ENCODE assay signal across 1 cellular context in genomic region chr19:19366691-19367396, GRCh38.
TF ChIP-seq lines count a peak whose summit lies in the region.

No MANE protein-coding gene starts in this region.

TF ChIP-seq in HepG2, 621 proteins besides CTCF, POLR2A, EP300 and RAD21 (continued from another document and continues in another):
- peak; percentile 73; the same call in 1 of the 2 replicates for TF ChIP-seq MIER2 (CRISPR knock-in tag; IDR thresholded peaks at IDR 0.05)
- TF ChIP-seq ZNF746 (CRISPR knock-in tag; IDR thresholded peaks at IDR 0.05) = 0 out of 2 replicates have a peak, but pooled peaks have one; percentile 44
- TF ChIP-seq POLR2G (IDR thresholded peaks at IDR 0.05; ENCODE audit: low read depth, low read length) = peak; percentile 55; the same call in 1 of the 2 replicates
- no peak for TF ChIP-seq SATB2 (CRISPR knock-in tag; IDR thresholded peaks at IDR 0.05)
- TF ChIP-seq GZF1 (CRISPR knock-in tag; IDR thresholded peaks at IDR 0.05) = no peak
- no peak for TF ChIP-seq ZNF775 (CRISPR knock-in tag; IDR thresholded peaks at IDR 0.05; ENCODE audit: borderline replicate concordance)
- peak; percentile 68 for TF ChIP-seq BCL6 (CRISPR knock-in tag; IDR thresholded peaks at IDR 0.05)
- TF ChIP-seq FOXA1 (IDR thresholded peaks at IDR 0.05) = no peak
- peak; percentile 26; the same call in 1 of the 2 replicates for TF ChIP-seq FOXA1 (CRISPR knock-in tag; IDR thresholded peaks at IDR 0.05)
- peak; percentile 52; the same call in 1 of the 2 replicates for TF ChIP-seq ZNF143 (CRISPR knock-in tag; IDR thresholded peaks at IDR 0.05)
- TF ChIP-seq, protein P1, sequence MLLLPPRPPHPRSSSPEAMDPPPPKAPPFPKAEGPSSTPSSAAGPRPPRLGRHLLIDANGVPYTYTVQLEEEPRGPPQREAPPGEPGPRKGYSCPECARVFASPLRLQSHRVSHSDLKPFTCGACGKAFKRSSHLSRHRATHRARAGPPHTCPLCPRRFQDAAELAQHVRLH (CRISPR knock-in tag; IDR thresholded peaks at IDR 0.05; ENCODE audit: borderline replicate concordance, low read depth) = peak; percentile 91; the same call in 1 of the 2 replicates
- TF ChIP-seq RBFOX2 (IDR thresholded peaks at IDR 0.05; ENCODE audit: low read depth, low read length) = no peak
- TF ChIP-seq TBL1XR1 (IDR thresholded peaks at IDR 0.05; ENCODE audit: borderline replicate concordance, low read length, partially characterized antibody) = no peak
- peak; percentile 44; the same call in 1 of the 2 replicates for TF ChIP-seq NR0B2 (CRISPR knock-in tag; IDR thresholded peaks at IDR 0.05)
- TF ChIP-seq ZC3H4 (CRISPR knock-in tag; IDR thresholded peaks at IDR 0.05; ENCODE audit: borderline replicate concordance) = no peak
- no peak for TF ChIP-seq ZSCAN29 (CRISPR knock-in tag; conservative IDR thresholded peaks at IDR 0.05)
- no peak; the same call in 1 of the 2 replicates for TF ChIP-seq SIX1 (CRISPR knock-in tag; IDR thresholded peaks at IDR 0.05; ENCODE audit: borderline replicate concordance)
- TF ChIP-seq ZNF430 (CRISPR knock-in tag; IDR thresholded peaks at IDR 0.05) = peak; percentile 80; the same call in 1 of the 2 replicates
- peak; percentile 62; the same call in 1 of the 2 replicates for TF ChIP-seq POGZ (CRISPR knock-in tag; IDR thresholded peaks at IDR 0.05)
- TF ChIP-seq ZSCAN25 (CRISPR knock-in tag; IDR thresholded peaks at IDR 0.05) = peak; percentile 75; the same call in 1 of the 2 replicates
- peak; percentile 29; the same call in 1 of the 2 replicates for TF ChIP-seq NFKB2 (CRISPR knock-in tag; IDR thresholded peaks at IDR 0.05; ENCODE audit: borderline replicate concordance)
- TF ChIP-seq, protein P2, sequence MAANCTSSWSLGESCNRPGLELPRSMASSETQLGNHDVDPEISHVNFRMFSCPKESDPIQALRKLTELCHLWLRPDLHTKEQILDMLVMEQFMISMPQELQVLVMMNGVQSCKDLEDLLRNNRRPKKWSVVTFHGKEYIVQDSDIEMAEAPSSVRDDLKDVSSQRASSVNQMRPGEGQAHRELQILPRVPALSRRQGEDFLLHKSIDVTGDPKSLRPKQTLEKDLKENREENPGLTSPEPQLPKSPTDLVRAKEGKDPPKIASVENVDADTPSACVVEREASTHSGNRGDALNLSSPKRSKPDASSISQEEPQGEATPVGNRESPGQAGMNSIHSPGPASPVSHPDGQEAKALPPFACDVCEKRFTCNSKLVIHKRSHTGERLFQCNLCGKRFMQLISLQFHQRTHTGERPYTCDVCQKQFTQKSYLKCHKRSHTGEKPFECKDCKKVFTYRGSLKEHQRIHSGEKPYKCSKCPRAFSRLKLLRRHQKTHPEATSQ (CRISPR knock-in tag; IDR thresholded peaks at IDR 0.05; ENCODE audit: borderline replicate concordance) = 0 out of 2 replicates have a peak, but pooled peaks have one; percentile 24
- TF ChIP-seq PATZ1 (CRISPR knock-in tag; IDR thresholded peaks at IDR 0.05) = peak; percentile 65
- TF ChIP-seq SMAD9 (CRISPR knock-in tag; IDR thresholded peaks at IDR 0.05) = no peak
- peak; percentile 91 for TF ChIP-seq HDAC2 (CRISPR knock-in tag; IDR thresholded peaks at IDR 0.05)
- no peak for TF ChIP-seq THYN1 (CRISPR knock-in tag; IDR thresholded peaks at IDR 0.05; ENCODE audit: borderline replicate concordance, low read depth)
- TF ChIP-seq ZNF766 (CRISPR knock-in tag; IDR thresholded peaks at IDR 0.05; ENCODE audit: borderline replicate concordance) = peak; percentile 75; the same call in 1 of the 2 replicates
- TF ChIP-seq ZNF781 (CRISPR knock-in tag; IDR thresholded peaks at IDR 0.05; ENCODE audit: borderline replicate concordance, not compliant biosample characterization) = peak; percentile 94
- TF ChIP-seq ZBED4 (CRISPR knock-in tag; IDR thresholded peaks at IDR 0.05; ENCODE audit: borderline replicate concordance) = peak; percentile 83; the same call in 1 of the 2 replicates
- no peak for TF ChIP-seq HOXA7 (CRISPR knock-in tag; IDR thresholded peaks at IDR 0.05)
- no peak for TF ChIP-seq AHR (CRISPR knock-in tag; IDR thresholded peaks at IDR 0.05)
- TF ChIP-seq ZNF670 (CRISPR knock-in tag; IDR thresholded peaks at IDR 0.05; ENCODE audit: borderline replicate concordance) = no peak
- TF ChIP-seq XBP1 (CRISPR knock-in tag; IDR thresholded peaks at IDR 0.05) = no peak
- no peak for TF ChIP-seq PPARG (CRISPR knock-in tag; conservative IDR thresholded peaks at IDR 0.05)
- no peak for TF ChIP-seq ZNF230 (CRISPR knock-in tag; IDR thresholded peaks at IDR 0.05)
- peak; percentile 28; the same call in 1 of the 2 replicates for TF ChIP-seq SNAPC5 (CRISPR knock-in tag; IDR thresholded peaks at IDR 0.05; ENCODE audit: borderline replicate concordance)
- peak; percentile 65; the same call in 1 of the 2 replicates for TF ChIP-seq ZNF614 (CRISPR knock-in tag; IDR thresholded peaks at IDR 0.05; ENCODE audit: borderline replicate concordance)
- TF ChIP-seq MAX (IDR thresholded peaks at IDR 0.05) = peak; percentile 64; the same call in 1 of the 2 replicates
- TF ChIP-seq ZNF652 (CRISPR knock-in tag; IDR thresholded peaks at IDR 0.05; ENCODE audit: borderline replicate concordance, low read depth) = peak; percentile 100
- TF ChIP-seq, protein P3, sequence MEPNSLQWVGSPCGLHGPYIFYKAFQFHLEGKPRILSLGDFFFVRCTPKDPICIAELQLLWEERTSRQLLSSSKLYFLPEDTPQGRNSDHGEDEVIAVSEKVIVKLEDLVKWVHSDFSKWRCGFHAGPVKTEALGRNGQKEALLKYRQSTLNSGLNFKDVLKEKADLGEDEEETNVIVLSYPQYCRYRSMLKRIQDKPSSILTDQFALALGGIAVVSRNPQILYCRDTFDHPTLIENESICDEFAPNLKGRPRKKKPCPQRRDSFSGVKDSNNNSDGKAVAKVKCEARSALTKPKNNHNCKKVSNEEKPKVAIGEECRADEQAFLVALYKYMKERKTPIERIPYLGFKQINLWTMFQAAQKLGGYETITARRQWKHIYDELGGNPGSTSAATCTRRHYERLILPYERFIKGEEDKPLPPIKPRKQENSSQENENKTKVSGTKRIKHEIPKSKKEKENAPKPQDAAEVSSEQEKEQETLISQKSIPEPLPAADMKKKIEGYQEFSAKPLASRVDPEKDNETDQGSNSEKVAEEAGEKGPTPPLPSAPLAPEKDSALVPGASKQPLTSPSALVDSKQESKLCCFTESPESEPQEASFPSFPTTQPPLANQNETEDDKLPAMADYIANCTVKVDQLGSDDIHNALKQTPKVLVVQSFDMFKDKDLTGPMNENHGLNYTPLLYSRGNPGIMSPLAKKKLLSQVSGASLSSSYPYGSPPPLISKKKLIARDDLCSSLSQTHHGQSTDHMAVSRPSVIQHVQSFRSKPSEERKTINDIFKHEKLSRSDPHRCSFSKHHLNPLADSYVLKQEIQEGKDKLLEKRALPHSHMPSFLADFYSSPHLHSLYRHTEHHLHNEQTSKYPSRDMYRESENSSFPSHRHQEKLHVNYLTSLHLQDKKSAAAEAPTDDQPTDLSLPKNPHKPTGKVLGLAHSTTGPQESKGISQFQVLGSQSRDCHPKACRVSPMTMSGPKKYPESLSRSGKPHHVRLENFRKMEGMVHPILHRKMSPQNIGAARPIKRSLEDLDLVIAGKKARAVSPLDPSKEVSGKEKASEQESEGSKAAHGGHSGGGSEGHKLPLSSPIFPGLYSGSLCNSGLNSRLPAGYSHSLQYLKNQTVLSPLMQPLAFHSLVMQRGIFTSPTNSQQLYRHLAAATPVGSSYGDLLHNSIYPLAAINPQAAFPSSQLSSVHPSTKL (CRISPR knock-in tag; IDR thresholded peaks at IDR 0.05) = peak; percentile 62
- TF ChIP-seq ZEB1 (IDR thresholded peaks at IDR 0.05; ENCODE audit: insufficient replicate concordance, low read depth) = peak; percentile 97
- TF ChIP-seq FOSL2 (CRISPR knock-in tag; IDR thresholded peaks at IDR 0.05) = peak; percentile 79
- TF ChIP-seq THAP11 (CRISPR knock-in tag; IDR thresholded peaks at IDR 0.05) = peak; percentile 91
- TF ChIP-seq, protein P4, sequence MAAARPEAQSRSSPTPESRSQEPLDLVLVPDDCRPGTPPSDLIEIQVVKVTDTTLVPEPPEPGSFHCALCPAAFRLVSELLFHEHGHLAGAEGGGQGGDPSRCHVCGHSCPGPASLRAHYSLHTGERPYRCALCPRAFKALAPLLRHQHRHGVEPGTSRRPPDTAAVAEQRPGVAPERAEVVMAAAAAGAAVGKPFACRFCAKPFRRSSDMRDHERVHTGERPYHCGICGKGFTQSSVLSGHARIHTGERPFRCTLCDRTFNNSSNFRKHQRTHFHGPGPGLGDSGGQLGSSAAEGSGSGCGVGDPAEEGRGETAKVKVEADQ (CRISPR knock-in tag; IDR thresholded peaks at IDR 0.05; ENCODE audit: borderline replicate concordance) = peak; percentile 81; the same call in 1 of the 2 replicates
- TF ChIP-seq, protein P5, sequence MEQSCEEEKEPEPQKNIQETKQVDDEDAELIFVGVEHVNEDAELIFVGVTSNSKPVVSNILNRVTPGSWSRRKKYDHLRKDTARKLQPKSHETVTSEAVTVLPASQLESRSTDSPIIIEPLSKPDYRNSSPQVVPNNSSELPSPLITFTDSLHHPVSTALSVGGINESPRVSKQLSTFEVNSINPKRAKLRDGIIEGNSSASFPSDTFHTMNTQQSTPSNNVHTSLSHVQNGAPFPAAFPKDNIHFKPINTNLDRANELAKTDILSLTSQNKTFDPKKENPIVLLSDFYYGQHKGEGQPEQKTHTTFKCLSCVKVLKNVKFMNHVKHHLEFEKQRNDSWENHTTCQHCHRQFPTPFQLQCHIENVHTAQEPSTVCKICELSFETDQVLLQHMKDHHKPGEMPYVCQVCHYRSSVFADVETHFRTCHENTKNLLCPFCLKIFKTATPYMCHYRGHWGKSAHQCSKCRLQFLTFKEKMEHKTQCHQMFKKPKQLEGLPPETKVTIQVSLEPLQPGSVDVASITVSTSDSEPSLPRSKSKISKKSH (CRISPR knock-in tag; IDR thresholded peaks at IDR 0.05; ENCODE audit: borderline replicate concordance) = peak; percentile 79; the same call in 1 of the 2 replicates
- TF ChIP-seq KLF9 (CRISPR knock-in tag; IDR thresholded peaks at IDR 0.05; ENCODE audit: low read depth) = peak; percentile 81; the same call in 1 of the 2 replicates
- no peak for TF ChIP-seq CREB1 (IDR thresholded peaks at IDR 0.05)
- peak; percentile 55; the same call in 1 of the 2 replicates for TF ChIP-seq CREB1 (CRISPR knock-in tag; IDR thresholded peaks at IDR 0.05)
- TF ChIP-seq ZNF605 (CRISPR knock-in tag; IDR thresholded peaks at IDR 0.05) = peak; percentile 64; the same call in 1 of the 2 replicates
- no peak for TF ChIP-seq ZNF841 (CRISPR knock-in tag; IDR thresholded peaks at IDR 0.05; ENCODE audit: borderline replicate concordance)
- TF ChIP-seq FOXJ3 (CRISPR knock-in tag; IDR thresholded peaks at IDR 0.05; ENCODE audit: borderline replicate concordance) = 0 out of 2 replicates have a peak, but pooled peaks have one; percentile 43
- TF ChIP-seq BORCS8-MEF2B (CRISPR knock-in tag; IDR thresholded peaks at IDR 0.05) = peak; percentile 69; the same call in 1 of the 2 replicates
- peak; percentile 61 for TF ChIP-seq CBX1 (IDR thresholded peaks at IDR 0.05; ENCODE audit: low read depth)
- TF ChIP-seq SUZ12 (IDR thresholded peaks at IDR 0.05; ENCODE audit: low read depth, low read length) = no peak
